20 cellular contexts compared by ENCODE assay signal in genomic region chr3:177147790-177148189, GRCh38. TPM values are rescaled to one million over a fixed set of nuclear protein-coding genes. Genes with fewer than 3 reads are reported as not detected.
A peak's percentile ranks its signal among the peaks of the same experiment; 100 is the strongest.
DNase-seq lines count a peak whose midpoint lies in the region; ATAC-seq, FAIRE-seq and TF ChIP-seq lines count a peak whose summit lies in the region.
"Had no signal": no experiment of that assay in that cellular context is flagged by ENCODE, and none has a peak within 500 bp of the region (broad histone marks: within the 10 kb centered on the region; RNA-seq: fewer than 3 reads in every experiment).

No MANE protein-coding gene starts in this region.

- H3F3A ChIP-seq in GM23248 (ENCODE audit: insufficient read depth), result peaks cover 36% of the 10 kb centered on the region

- in situ Hi-C loops in GM23248 (cut with MboI), result no loop called here

- H3K9ac ChIP-seq in KMS-11 (no peak overlapping the region), astrocyte (ENCODE audit: low read length) (no peak overlapping the region), GM23248 (no peak overlapping the region)

- no peak for FAIRE-seq in astrocyte (lab: Jason Lieb, UNC)
- FAIRE-seq: G401.6 had no signal

- H3K27ac ChIP-seq in CD4-positive, alpha-beta memory T cell (ENCODE audit: low read depth, low read length), result no peak overlapping the region
- H3K27ac ChIP-seq in KMS-11 (peak overlapping the region; percentile 98), astrocyte (ENCODE audit: low read depth, low read length) (no peak overlapping the region), GM23248 (no peak overlapping the region)
- H3K27ac ChIP-seq: esophagus squamous epithelium, tibial artery had no signal

- no peaks in the 10 kb centered on the region for H3K9me3 ChIP-seq in CD4-positive, alpha-beta memory T cell (ENCODE audit: control insufficient read depth in 1 of 2, low read length in 2 of 2)
- no peaks in the 10 kb centered on the region for H3K9me3 ChIP-seq in astrocyte (ENCODE audit: insufficient read depth, low read depth, low read length)
- H3K9me3 ChIP-seq in GM23248 (ENCODE audit: low read depth), result no peaks in the 10 kb centered on the region
- H3K9me3 ChIP-seq: esophagus squamous epithelium, tibial artery had no signal

- H2AFZ ChIP-seq in KMS-11 (ENCODE audit: low read depth) (no peak overlapping the region), astrocyte (ENCODE audit: low read depth, low read length) (no peak overlapping the region), GM23248 (no peak overlapping the region)

- WGBS in GM23248 (ENCODE audit: low coverage in 1 of 2, low lambda C conversion rate in 2 of 2, missing lambda C conversion rate in 2 of 2), 2 experiments, result 93 to 100% methylated on average over 1 of the region's 1 CpG

- peaks cover 32% of the 10 kb centered on the region for H4K20me1 ChIP-seq in KMS-11 (ENCODE audit: insufficient read depth)
- peaks cover 96% of the 10 kb centered on the region for H4K20me1 ChIP-seq in astrocyte (ENCODE audit: insufficient read depth, low read length)
- peaks cover 14% of the 10 kb centered on the region; the same call in 1 of the 2 replicates for H4K20me1 ChIP-seq in GM23248 (ENCODE audit: insufficient read depth)

- peaks cover 0 to 4% of the 10 kb centered on the region in 2 donors for H3K36me3 Mint-ChIP-seq in CD4-positive, alpha-beta memory T cell
- H3K36me3 Mint-ChIP-seq in astrocyte (ENCODE audit: low read depth, unreplicated experiment), result peaks cover 5% of the 10 kb centered on the region
- peaks cover 0 to 3% (median 2%) of the 10 kb centered on the region in 3 donors for H3K36me3 Mint-ChIP-seq in naive thymus-derived CD8-positive, alpha-beta T cell
- no peaks in the 10 kb centered on the region for H3K36me3 Mint-ChIP-seq in glutamatergic neuron (ENCODE audit: unreplicated experiment)

- H3K4me1 Mint-ChIP-seq in CD4-positive, alpha-beta memory T cell, result peaks cover 66 to 92% (median 75%) of the 10 kb centered on the region in 4 donors
- peaks cover 41% of the 10 kb centered on the region for H3K4me1 Mint-ChIP-seq in astrocyte (ENCODE audit: low read depth, unreplicated experiment)
- H3K4me1 Mint-ChIP-seq in naive thymus-derived CD8-positive, alpha-beta T cell, result peaks cover 21 to 86% (median 80%) of the 10 kb centered on the region in 4 donors
- H3K4me1 Mint-ChIP-seq in glutamatergic neuron (ENCODE audit: low read depth, unreplicated experiment), result peaks cover 18% of the 10 kb centered on the region

- H3K27me3 Mint-ChIP-seq in CD4-positive, alpha-beta memory T cell, result no peaks in the 10 kb centered on the region
- no peaks in the 10 kb centered on the region for H3K27me3 Mint-ChIP-seq in astrocyte (ENCODE audit: low read depth, unreplicated experiment)
- H3K27me3 Mint-ChIP-seq in naive thymus-derived CD8-positive, alpha-beta T cell, result no peaks in the 10 kb centered on the region
- no peaks in the 10 kb centered on the region for H3K27me3 Mint-ChIP-seq in glutamatergic neuron (ENCODE audit: unreplicated experiment)
- H3K27me3 Mint-ChIP-seq: activated naive CD4-positive, alpha-beta T cell treated with anti-CD3 and anti-CD28 coated beads, Interleukin-2, amount 50 U/mL, for 24 hours had no signal

- peak overlapping the region in 4 of 8 donors; percentile 33 to 78 (median 75) for H3K4me3 Mint-ChIP-seq in CD4-positive, alpha-beta memory T cell
- H3K4me3 Mint-ChIP-seq in astrocyte (ENCODE audit: unreplicated experiment) (no peak overlapping the region), glutamatergic neuron (ENCODE audit: unreplicated experiment) (no peak overlapping the region)
- peak overlapping the region in 3 of 10 donors; percentile 3 to 27 (median 8) for H3K4me3 Mint-ChIP-seq in naive thymus-derived CD8-positive, alpha-beta T cell
- H3K4me3 Mint-ChIP-seq: activated naive CD4-positive, alpha-beta T cell treated with anti-CD3 and anti-CD28 coated beads, Interleukin-2, amount 50 U/mL, for 24 hours had no signal

- H3K9me2 ChIP-seq in GM23248 (ENCODE audit: insufficient read depth), result no peaks in the 10 kb centered on the region

- no peaks in the 10 kb centered on the region for H3K9me3 Mint-ChIP-seq in CD4-positive, alpha-beta memory T cell
- peaks cover 3% of the 10 kb centered on the region for H3K9me3 Mint-ChIP-seq in astrocyte (ENCODE audit: unreplicated experiment)
- H3K9me3 Mint-ChIP-seq in naive thymus-derived CD8-positive, alpha-beta T cell, result no peaks in the 10 kb centered on the region
- H3K9me3 Mint-ChIP-seq in glutamatergic neuron (ENCODE audit: unreplicated experiment), result peaks cover 1% of the 10 kb centered on the region
- H3K9me3 Mint-ChIP-seq: activated naive CD4-positive, alpha-beta T cell treated with anti-CD3 and anti-CD28 coated beads, Interleukin-2, amount 50 U/mL, for 24 hours had no signal

- H3K4me3 ChIP-seq in CD4-positive, alpha-beta memory T cell (ENCODE audit: low read length in 2 of 2), result no peak overlapping the region
- H3K4me3 ChIP-seq in KMS-11 (IDR thresholded peaks at IDR 0.05; ENCODE audit: insufficient read depth, low read depth, low read length) (no peak overlapping the region), astrocyte (ENCODE audit: insufficient read depth, low read depth, low read length) (no peak overlapping the region), GM23248 (no peak overlapping the region)
- H3K4me3 ChIP-seq: esophagus squamous epithelium, skin epidermis, tibial artery had no signal

- peaks cover 100% of the 10 kb centered on the region for H3K79me2 ChIP-seq in KMS-11 (ENCODE audit: insufficient read depth, low read depth)
- peaks cover 98% of the 10 kb centered on the region for H3K79me2 ChIP-seq in astrocyte (ENCODE audit: insufficient read depth, low read length)
- H3K79me2 ChIP-seq in GM23248 (ENCODE audit: insufficient read depth), result peaks cover 100% of the 10 kb centered on the region

- TF ChIP-seq CTCF in KMS-11 (conservative IDR thresholded peaks at IDR 0.05; ENCODE audit: low read depth, low read length), result no peak
- TF ChIP-seq CTCF in astrocyte (IDR thresholded peaks at IDR 0.05; ENCODE audit: insufficient read depth, low read depth, low read length), result no peak
- TF ChIP-seq CTCF in glutamatergic neuron (IDR thresholded peaks at IDR 0.05; ENCODE audit: partially characterized antibody, unreplicated experiment), result no peak

- no peaks in the 10 kb centered on the region for H3K27me3 ChIP-seq in CD4-positive, alpha-beta memory T cell (ENCODE audit: insufficient read depth, low read length)
- H3K27me3 ChIP-seq in KMS-11 (ENCODE audit: insufficient read depth, low read depth), result no peaks in the 10 kb centered on the region
- H3K27me3 ChIP-seq in astrocyte (ENCODE audit: insufficient read depth, low read length), result no peaks in the 10 kb centered on the region
- no peaks in the 10 kb centered on the region for H3K27me3 ChIP-seq in GM23248 (replicated peaks; ENCODE audit: insufficient read depth)
- H3K27me3 ChIP-seq: esophagus squamous epithelium, tibial artery had no signal

- peaks cover 95% of the 10 kb centered on the region for H3K4me1 ChIP-seq in CD4-positive, alpha-beta memory T cell (ENCODE audit: insufficient read depth, low read length)
- peaks cover 99% of the 10 kb centered on the region for H3K4me1 ChIP-seq in KMS-11 (ENCODE audit: low read depth, poor library complexity, severe bottlenecking)
- H3K4me1 ChIP-seq in astrocyte (ENCODE audit: insufficient read depth, low read length), result peaks cover 19% of the 10 kb centered on the region
- H3K4me1 ChIP-seq in GM23248 (ENCODE audit: insufficient read depth), result peaks cover 39% of the 10 kb centered on the region

- H3K4me2 ChIP-seq in KMS-11 (peak overlapping the region; percentile 94), astrocyte (ENCODE audit: low read length) (no peak overlapping the region), GM23248 (ENCODE audit: unreplicated experiment) (no peak overlapping the region)

- no peak for ATAC-seq in naive thymus-derived CD8-positive, alpha-beta T cell

- no peak for DNase-seq in CD4-positive, alpha-beta memory T cell
- no peak for DNase-seq in astrocyte (ENCODE audit: low read depth)
- DNase-seq in naive thymus-derived CD8-positive, alpha-beta T cell, result no peak
- no peak for DNase-seq in GM23248
- DNase-seq in DMS 273 (lab: John Stamatoyannopoulos, UW; ENCODE audit: unreplicated experiment), result no peak
- DNase-seq in glutamatergic neuron, result no peak
- DNase-seq: activated CD4-positive, alpha-beta T cell treated with anti-CD3 and anti-CD28 coated beads, Interleukin-2, amount 50 U/mL, for 48 hours; cerebellar nuclear complex; DMS 273 treated with DMSO at 0.1 percent for 48 hours; effector CD4-positive, alpha-beta T cell; esophagus squamous epithelium; midbrain; NCI-H1694 treated with DMSO at 0.1 percent for 48 hours; NCI-H69; stimulated activated naive CD4-positive, alpha-beta T cell treated with Interleukin-2 at 50 U/mL for 16 hours; tibial artery had no signal

- CTCF ChIA-PET in CD4-positive, alpha-beta memory T cell (lab: Charles Lee; ENCODE audit: partially characterized antibody), result interaction anchor here (3.2 kb wide), 1 partner anchor 96 kb away, joined by 10 read pairs; no protein-coding TSS in a partner anchor

- H3K36me3 ChIP-seq in CD4-positive, alpha-beta memory T cell (ENCODE audit: insufficient read depth, low read length), result no peaks in the 10 kb centered on the region
- no peaks in the 10 kb centered on the region; the same call in 1 of the 2 replicates for H3K36me3 ChIP-seq in KMS-11 (ENCODE audit: insufficient read depth)
- no peaks in the 10 kb centered on the region for H3K36me3 ChIP-seq in astrocyte (ENCODE audit: insufficient read depth, low read length)
- H3K36me3 ChIP-seq in GM23248 (ENCODE audit: low read depth), result no peaks in the 10 kb centered on the region
- H3K36me3 ChIP-seq: esophagus squamous epithelium, tibial artery had no signal

- POLR2A ChIA-PET in CD4-positive, alpha-beta memory T cell (lab: Charles Lee; ENCODE audit: partially characterized antibody), result interaction anchor here (1.1 to 5.3 kb wide), 3 partner anchors 45 to 213 kb away, joined by 5 to 78 read pairs (median 23); partner anchors contain the start of gene TBL1XR1
- POLR2A ChIA-PET in naive thymus-derived CD8-positive, alpha-beta T cell (lab: Charles Lee), result no interaction called here

- peak overlapping the region; percentile 20 to 94 (median 89) for H3K27ac Mint-ChIP-seq in CD4-positive, alpha-beta memory T cell
- H3K27ac Mint-ChIP-seq in astrocyte (ENCODE audit: unreplicated experiment), result peak overlapping the region; percentile 11
- H3K27ac Mint-ChIP-seq in naive thymus-derived CD8-positive, alpha-beta T cell, result peak overlapping the region in 8 of 10 donors; percentile 7 to 90 (median 67)
- H3K27ac Mint-ChIP-seq in glutamatergic neuron (ENCODE audit: unreplicated experiment), result no peak overlapping the region
- H3K27ac Mint-ChIP-seq: activated naive CD4-positive, alpha-beta T cell treated with anti-CD3 and anti-CD28 coated beads, Interleukin-2, amount 50 U/mL, for 24 hours had no signal

- intact Hi-C loops in CD4-positive, alpha-beta memory T cell (cut with micrococcal nuclease), result loop anchor here (2.0 to 5.0 kb wide), 2 partner anchors 49 to 90 kb away; partner anchors contain the start of gene TBL1XR1

RNA-seq across cellular contexts. Expression of gene TBL1XR1, which starts 49.5 kb away (rescaled TPM):
- total RNA-seq in CD4-positive, alpha-beta memory T cell, result 100 to 1,000 TPM; 159 to 172 TPM
- 10 to 100 TPM; 20.1 to 42.1 TPM for polyA plus RNA-seq in CD4-positive, alpha-beta memory T cell
- total RNA-seq in astrocyte (138 and 140 TPM in 2 replicates), glutamatergic neuron (ENCODE audit: unreplicated experiment) (101 TPM)
- 100 to 1,000 TPM; 138 to 160 TPM for total RNA-seq in naive thymus-derived CD8-positive, alpha-beta T cell
- 10 to 100 TPM; 23.4 to 34.7 (median 33.7) TPM for polyA plus RNA-seq in naive thymus-derived CD8-positive, alpha-beta T cell
- total RNA-seq in GM23248 (2014; rRNA removed; shearing (Covaris generic)), result 62.3 and 87.2 TPM in 2 replicates
- 41.6 and 44.7 TPM in 2 replicates for polyA plus RNA-seq in GM23248 (2016; fragmentation: Nextera tagmentation; extraction: Ambion mirVana)
